1 cellular context compared by ENCODE assay signal in the genomic region with DNA sequence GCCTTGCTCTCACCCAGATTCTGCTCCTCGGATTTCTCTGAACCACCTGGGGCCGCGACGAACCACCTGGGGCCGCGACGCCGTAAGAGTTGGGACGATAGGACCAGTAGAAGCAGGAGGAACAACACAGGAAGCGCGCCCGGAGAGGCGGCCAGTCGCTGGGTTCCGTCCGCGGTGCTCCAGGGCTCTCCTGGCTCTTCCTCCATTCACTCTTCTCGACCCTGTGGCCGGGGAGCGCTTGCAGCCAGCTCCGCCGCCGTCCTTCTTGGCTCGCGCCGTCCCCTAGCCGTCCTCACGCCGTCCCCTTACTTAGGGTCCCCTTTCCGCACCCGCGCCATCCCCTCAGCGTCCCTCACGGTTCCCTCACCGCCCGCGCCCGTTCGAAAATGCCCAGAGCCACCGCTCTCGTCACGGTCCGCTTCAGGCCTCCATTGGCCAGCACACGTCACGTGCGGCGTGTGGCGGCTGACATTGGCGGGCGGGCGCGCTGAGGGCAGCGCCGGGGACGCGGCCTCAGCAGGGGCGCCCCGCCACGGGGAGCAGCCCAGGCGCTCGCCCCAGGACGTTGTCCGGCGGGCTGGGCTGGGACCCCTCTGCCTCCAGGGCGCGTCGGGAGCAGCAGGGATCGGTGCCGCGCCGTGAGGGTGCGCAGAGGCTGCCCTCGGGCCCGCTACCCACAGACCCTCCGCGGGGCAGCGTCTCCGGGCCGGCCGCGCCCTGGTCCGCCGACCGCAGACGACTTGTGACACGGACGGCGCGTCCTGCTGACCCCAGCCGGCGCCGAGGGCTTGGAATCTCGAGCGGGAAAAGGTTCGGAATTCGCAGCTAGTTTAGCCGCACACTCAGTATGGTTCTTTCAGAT.
TF ChIP-seq lines count a peak whose summit lies in the region.

No MANE protein-coding gene starts in this region.

TF ChIP-seq in WTC11, 78 proteins besides CTCF, POLR2A, EP300 and RAD21 (continued from another document and continues in another):
- TF ChIP-seq, protein P1, sequence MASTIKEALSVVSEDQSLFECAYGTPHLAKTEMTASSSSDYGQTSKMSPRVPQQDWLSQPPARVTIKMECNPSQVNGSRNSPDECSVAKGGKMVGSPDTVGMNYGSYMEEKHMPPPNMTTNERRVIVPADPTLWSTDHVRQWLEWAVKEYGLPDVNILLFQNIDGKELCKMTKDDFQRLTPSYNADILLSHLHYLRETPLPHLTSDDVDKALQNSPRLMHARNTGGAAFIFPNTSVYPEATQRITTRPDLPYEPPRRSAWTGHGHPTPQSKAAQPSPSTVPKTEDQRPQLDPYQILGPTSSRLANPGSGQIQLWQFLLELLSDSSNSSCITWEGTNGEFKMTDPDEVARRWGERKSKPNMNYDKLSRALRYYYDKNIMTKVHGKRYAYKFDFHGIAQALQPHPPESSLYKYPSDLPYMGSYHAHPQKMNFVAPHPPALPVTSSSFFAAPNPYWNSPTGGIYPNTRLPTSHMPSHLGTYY (CRISPR knock-in tag; IDR thresholded peaks at IDR 0.05) = no peak
- TF ChIP-seq ELF4 (CRISPR knock-in tag; IDR thresholded peaks at IDR 0.05; ENCODE audit: low read depth) (peak; percentile 92; the same call in 1 of the 2 replicates), HMGA2 (CRISPR knock-in tag; IDR thresholded peaks at IDR 0.05) (no peak), PRRX2 (CRISPR knock-in tag; IDR thresholded peaks at IDR 0.05) (no peak), ZNF416 (CRISPR knock-in tag; IDR thresholded peaks at IDR 0.05) (0 out of 2 replicates have a peak, but pooled peaks have one; percentile 20), CBFB (CRISPR knock-in tag; IDR thresholded peaks at IDR 0.05; ENCODE audit: low read depth) (peak; percentile 97; the same call in 1 of the 2 replicates), SMAD3 (CRISPR knock-in tag; IDR thresholded peaks at IDR 0.05; ENCODE audit: borderline replicate concordance) (no peak), EMX1 (CRISPR knock-in tag; IDR thresholded peaks at IDR 0.05) (no peak), FOXK1 (CRISPR knock-in tag; IDR thresholded peaks at IDR 0.05) (peak; percentile 95), ATF1 (CRISPR knock-in tag; IDR thresholded peaks at IDR 0.05) (peak; percentile 70; the same call in 1 of the 2 replicates), KAT7 (CRISPR knock-in tag; IDR thresholded peaks at IDR 0.05; ENCODE audit: borderline replicate concordance) (peak; percentile 93; the same call in 1 of the 2 replicates), MXD4 (CRISPR knock-in tag; IDR thresholded peaks at IDR 0.05; ENCODE audit: borderline replicate concordance) (no peak), RELA (CRISPR knock-in tag; IDR thresholded peaks at IDR 0.05; ENCODE audit: borderline replicate concordance) (peak; percentile 95)
- TF ChIP-seq, protein P2, sequence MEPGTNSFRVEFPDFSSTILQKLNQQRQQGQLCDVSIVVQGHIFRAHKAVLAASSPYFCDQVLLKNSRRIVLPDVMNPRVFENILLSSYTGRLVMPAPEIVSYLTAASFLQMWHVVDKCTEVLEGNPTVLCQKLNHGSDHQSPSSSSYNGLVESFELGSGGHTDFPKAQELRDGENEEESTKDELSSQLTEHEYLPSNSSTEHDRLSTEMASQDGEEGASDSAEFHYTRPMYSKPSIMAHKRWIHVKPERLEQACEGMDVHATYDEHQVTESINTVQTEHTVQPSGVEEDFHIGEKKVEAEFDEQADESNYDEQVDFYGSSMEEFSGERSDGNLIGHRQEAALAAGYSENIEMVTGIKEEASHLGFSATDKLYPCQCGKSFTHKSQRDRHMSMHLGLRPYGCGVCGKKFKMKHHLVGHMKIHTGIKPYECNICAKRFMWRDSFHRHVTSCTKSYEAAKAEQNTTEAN (CRISPR knock-in tag; IDR thresholded peaks at IDR 0.05) = no peak
- TF ChIP-seq, protein P3, sequence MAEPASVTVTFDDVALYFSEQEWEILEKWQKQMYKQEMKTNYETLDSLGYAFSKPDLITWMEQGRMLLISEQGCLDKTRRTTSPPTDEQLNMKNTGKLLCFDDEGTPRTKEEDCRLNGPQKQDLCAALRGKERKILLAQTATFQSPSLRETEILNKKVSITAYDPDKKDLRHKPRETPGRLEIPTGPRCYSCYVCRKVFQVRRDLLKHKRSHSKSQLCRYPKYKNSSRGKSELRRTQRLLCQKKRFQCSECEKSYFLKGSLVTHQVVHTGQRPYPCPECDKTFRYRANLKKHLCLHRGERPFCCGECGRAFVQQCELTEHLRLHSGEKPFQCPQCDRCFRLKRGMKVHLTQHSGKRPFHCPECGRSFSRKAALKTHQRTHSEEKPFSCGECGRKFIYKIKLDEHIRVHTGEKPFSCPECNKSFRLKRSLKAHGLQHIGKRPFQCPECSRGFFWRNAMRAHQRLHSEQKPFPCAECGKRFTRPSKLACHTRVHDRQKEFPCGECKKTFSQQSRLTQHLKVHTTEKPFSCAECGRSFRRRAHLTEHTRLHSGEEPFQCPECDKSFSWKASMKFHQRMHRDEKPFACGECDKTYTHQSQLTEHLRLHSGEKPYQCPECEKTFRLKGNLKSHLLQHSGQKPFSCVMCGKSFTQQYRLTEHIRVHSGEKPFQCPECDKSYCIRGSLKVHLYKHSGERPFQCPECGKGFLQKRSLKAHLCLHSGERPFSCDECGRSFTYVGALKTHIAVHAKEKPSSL (CRISPR knock-in tag; conservative IDR thresholded peaks at IDR 0.05) = no peak
- TF ChIP-seq, protein P4, sequence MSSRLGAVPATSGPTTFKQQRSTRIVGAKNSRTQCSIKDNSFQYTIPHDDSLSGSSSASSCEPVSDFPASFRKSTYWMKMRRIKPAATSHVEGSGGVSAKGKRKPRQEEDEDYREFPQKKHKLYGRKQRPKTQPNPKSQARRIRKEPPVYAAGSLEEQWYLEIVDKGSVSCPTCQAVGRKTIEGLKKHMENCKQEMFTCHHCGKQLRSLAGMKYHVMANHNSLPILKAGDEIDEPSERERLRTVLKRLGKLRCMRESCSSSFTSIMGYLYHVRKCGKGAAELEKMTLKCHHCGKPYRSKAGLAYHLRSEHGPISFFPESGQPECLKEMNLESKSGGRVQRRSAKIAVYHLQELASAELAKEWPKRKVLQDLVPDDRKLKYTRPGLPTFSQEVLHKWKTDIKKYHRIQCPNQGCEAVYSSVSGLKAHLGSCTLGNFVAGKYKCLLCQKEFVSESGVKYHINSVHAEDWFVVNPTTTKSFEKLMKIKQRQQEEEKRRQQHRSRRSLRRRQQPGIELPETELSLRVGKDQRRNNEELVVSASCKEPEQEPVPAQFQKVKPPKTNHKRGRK (CRISPR knock-in tag; IDR thresholded peaks at IDR 0.05; ENCODE audit: borderline replicate concordance) = no peak
- TF ChIP-seq, protein P5, sequence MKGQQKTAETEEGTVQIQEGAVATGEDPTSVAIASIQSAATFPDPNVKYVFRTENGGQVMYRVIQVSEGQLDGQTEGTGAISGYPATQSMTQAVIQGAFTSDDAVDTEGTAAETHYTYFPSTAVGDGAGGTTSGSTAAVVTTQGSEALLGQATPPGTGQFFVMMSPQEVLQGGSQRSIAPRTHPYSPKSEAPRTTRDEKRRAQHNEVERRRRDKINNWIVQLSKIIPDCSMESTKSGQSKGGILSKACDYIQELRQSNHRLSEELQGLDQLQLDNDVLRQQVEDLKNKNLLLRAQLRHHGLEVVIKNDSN (CRISPR knock-in tag; IDR thresholded peaks at IDR 0.05) = peak; percentile 99
- TF ChIP-seq, protein P6, sequence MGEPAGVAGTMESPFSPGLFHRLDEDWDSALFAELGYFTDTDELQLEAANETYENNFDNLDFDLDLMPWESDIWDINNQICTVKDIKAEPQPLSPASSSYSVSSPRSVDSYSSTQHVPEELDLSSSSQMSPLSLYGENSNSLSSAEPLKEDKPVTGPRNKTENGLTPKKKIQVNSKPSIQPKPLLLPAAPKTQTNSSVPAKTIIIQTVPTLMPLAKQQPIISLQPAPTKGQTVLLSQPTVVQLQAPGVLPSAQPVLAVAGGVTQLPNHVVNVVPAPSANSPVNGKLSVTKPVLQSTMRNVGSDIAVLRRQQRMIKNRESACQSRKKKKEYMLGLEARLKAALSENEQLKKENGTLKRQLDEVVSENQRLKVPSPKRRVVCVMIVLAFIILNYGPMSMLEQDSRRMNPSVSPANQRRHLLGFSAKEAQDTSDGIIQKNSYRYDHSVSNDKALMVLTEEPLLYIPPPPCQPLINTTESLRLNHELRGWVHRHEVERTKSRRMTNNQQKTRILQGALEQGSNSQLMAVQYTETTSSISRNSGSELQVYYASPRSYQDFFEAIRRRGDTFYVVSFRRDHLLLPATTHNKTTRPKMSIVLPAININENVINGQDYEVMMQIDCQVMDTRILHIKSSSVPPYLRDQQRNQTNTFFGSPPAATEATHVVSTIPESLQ (CRISPR knock-in tag; IDR thresholded peaks at IDR 0.05) = no peak
- TF ChIP-seq, protein P7, sequence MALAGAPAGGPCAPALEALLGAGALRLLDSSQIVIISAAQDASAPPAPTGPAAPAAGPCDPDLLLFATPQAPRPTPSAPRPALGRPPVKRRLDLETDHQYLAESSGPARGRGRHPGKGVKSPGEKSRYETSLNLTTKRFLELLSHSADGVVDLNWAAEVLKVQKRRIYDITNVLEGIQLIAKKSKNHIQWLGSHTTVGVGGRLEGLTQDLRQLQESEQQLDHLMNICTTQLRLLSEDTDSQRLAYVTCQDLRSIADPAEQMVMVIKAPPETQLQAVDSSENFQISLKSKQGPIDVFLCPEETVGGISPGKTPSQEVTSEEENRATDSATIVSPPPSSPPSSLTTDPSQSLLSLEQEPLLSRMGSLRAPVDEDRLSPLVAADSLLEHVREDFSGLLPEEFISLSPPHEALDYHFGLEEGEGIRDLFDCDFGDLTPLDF (CRISPR knock-in tag; IDR thresholded peaks at IDR 0.05) = no peak; the same call in 1 of the 2 replicates
- TF ChIP-seq, protein P8, sequence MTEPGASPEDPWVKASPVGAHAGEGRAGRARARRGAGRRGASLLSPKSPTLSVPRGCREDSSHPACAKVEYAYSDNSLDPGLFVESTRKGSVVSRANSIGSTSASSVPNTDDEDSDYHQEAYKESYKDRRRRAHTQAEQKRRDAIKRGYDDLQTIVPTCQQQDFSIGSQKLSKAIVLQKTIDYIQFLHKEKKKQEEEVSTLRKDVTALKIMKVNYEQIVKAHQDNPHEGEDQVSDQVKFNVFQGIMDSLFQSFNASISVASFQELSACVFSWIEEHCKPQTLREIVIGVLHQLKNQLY (CRISPR knock-in tag; IDR thresholded peaks at IDR 0.05) = no peak
- TF ChIP-seq, protein P9, sequence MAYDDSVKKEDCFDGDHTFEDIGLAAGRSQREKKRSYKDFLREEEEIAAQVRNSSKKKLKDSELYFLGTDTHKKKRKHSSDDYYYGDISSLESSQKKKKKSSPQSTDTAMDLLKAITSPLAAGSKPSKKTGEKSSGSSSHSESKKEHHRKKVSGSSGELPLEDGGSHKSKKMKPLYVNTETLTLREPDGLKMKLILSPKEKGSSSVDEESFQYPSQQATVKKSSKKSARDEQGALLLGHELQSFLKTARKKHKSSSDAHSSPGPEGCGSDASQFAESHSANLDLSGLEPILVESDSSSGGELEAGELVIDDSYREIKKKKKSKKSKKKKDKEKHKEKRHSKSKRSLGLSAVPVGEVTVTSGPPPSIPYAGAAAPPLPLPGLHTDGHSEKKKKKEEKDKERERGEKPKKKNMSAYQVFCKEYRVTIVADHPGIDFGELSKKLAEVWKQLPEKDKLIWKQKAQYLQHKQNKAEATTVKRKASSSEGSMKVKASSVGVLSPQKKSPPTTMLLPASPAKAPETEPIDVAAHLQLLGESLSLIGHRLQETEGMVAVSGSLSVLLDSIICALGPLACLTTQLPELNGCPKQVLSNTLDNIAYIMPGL (CRISPR knock-in tag; IDR thresholded peaks at IDR 0.05) = peak; percentile 85
- TF ChIP-seq, protein P10, sequence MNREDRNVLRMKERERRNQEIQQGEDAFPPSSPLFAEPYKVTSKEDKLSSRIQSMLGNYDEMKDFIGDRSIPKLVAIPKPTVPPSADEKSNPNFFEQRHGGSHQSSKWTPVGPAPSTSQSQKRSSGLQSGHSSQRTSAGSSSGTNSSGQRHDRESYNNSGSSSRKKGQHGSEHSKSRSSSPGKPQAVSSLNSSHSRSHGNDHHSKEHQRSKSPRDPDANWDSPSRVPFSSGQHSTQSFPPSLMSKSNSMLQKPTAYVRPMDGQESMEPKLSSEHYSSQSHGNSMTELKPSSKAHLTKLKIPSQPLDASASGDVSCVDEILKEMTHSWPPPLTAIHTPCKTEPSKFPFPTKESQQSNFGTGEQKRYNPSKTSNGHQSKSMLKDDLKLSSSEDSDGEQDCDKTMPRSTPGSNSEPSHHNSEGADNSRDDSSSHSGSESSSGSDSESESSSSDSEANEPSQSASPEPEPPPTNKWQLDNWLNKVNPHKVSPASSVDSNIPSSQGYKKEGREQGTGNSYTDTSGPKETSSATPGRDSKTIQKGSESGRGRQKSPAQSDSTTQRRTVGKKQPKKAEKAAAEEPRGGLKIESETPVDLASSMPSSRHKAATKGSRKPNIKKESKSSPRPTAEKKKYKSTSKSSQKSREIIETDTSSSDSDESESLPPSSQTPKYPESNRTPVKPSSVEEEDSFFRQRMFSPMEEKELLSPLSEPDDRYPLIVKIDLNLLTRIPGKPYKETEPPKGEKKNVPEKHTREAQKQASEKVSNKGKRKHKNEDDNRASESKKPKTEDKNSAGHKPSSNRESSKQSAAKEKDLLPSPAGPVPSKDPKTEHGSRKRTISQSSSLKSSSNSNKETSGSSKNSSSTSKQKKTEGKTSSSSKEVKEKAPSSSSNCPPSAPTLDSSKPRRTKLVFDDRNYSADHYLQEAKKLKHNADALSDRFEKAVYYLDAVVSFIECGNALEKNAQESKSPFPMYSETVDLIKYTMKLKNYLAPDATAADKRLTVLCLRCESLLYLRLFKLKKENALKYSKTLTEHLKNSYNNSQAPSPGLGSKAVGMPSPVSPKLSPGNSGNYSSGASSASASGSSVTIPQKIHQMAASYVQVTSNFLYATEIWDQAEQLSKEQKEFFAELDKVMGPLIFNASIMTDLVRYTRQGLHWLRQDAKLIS (CRISPR knock-in tag; IDR thresholded peaks at IDR 0.05; ENCODE audit: borderline replicate concordance) = no peak
- TF ChIP-seq, protein P11, sequence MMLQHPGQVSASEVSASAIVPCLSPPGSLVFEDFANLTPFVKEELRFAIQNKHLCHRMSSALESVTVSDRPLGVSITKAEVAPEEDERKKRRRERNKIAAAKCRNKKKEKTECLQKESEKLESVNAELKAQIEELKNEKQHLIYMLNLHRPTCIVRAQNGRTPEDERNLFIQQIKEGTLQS (CRISPR knock-in tag; conservative IDR thresholded peaks at IDR 0.05) = no peak
- TF ChIP-seq, protein P12, sequence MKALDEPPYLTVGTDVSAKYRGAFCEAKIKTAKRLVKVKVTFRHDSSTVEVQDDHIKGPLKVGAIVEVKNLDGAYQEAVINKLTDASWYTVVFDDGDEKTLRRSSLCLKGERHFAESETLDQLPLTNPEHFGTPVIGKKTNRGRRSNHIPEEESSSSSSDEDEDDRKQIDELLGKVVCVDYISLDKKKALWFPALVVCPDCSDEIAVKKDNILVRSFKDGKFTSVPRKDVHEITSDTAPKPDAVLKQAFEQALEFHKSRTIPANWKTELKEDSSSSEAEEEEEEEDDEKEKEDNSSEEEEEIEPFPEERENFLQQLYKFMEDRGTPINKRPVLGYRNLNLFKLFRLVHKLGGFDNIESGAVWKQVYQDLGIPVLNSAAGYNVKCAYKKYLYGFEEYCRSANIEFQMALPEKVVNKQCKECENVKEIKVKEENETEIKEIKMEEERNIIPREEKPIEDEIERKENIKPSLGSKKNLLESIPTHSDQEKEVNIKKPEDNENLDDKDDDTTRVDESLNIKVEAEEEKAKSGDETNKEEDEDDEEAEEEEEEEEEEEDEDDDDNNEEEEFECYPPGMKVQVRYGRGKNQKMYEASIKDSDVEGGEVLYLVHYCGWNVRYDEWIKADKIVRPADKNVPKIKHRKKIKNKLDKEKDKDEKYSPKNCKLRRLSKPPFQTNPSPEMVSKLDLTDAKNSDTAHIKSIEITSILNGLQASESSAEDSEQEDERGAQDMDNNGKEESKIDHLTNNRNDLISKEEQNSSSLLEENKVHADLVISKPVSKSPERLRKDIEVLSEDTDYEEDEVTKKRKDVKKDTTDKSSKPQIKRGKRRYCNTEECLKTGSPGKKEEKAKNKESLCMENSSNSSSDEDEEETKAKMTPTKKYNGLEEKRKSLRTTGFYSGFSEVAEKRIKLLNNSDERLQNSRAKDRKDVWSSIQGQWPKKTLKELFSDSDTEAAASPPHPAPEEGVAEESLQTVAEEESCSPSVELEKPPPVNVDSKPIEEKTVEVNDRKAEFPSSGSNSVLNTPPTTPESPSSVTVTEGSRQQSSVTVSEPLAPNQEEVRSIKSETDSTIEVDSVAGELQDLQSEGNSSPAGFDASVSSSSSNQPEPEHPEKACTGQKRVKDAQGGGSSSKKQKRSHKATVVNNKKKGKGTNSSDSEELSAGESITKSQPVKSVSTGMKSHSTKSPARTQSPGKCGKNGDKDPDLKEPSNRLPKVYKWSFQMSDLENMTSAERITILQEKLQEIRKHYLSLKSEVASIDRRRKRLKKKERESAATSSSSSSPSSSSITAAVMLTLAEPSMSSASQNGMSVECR (CRISPR knock-in tag; IDR thresholded peaks at IDR 0.05; ENCODE audit: borderline replicate concordance) = peak; percentile 90
